25 cellular contexts compared by ENCODE assay signal in the genomic region with DNA sequence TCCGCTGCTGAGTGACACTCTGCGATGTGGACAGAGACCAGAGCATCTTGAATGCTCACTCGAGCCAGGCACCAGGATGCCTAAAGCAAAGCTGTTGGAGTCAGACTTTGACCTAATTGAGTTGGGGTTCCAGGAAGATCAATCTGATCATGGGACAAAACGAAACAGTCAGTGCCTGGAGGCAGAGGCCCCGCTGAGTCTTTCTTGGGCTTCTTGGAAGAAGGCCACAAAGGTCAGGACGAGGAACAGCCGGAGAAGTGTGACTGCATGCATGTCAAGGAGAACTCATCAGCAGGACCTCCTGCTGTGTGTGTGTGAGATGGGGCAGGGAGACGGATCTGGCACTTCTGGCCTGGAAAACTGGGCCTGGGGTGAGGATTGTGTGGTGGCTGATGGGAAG.
"Had no signal": no experiment of that assay in that cellular context is flagged by ENCODE, and none has a peak within 500 bp of the region (broad histone marks: within the 10 kb centered on the region; RNA-seq: fewer than 3 reads in every experiment).

No MANE protein-coding gene starts in this region.

- H3K9me3 Mint-ChIP-seq: stimulated activated naive CD8-positive, alpha-beta T cell treated with anti-CD3 and anti-CD28 coated beads, Interleukin-15, Interleukin-2, amounts not matched to agents 100 ng/mL and 50 ng/mL, for 24 hours had no signal

- FAIRE-seq: endothelial cell of umbilical vein, keratinocyte, small intestine had no signal

- DNase-seq: dermis blood vessel endothelial cell; effector memory CD4-positive, alpha-beta T cell; foreskin keratinocyte; glutamatergic neuron; left ventricle myocardium superior; lower lobe of right lung; mucosa of descending colon; naive thymus-derived CD4-positive, alpha-beta T cell; ovary; right lobe of liver; small intestine; stimulated activated CD4-positive, alpha-beta T cell treated with anti-CD3 and anti-CD28 coated beads, Interleukin-15, amount 100 ng/mL, for 24 hours; stimulated activated CD4-positive, alpha-beta T cell treated with anti-CD3 and anti-CD28 coated beads, Interleukin-2, amount 100 ng/mL, for 48 hours; stimulated activated naive B cell treated with anti-CD40 and anti-IgM and Interleukin-4, amounts not matched to agents 10 μg/mL and 1 μg/mL and 100 μg/mL, for 72 hours; upper lobe of left lung; uterus had no signal

- H3K4me1 Mint-ChIP-seq: naive thymus-derived CD4-positive, alpha-beta T cell; stimulated activated naive B cell treated with anti-CD40 and anti-IgM and Interleukin-4, amounts not matched to agents 10 μg/mL and 1 μg/mL and 100 μg/mL, for 72 hours had no signal

- H3K4me3 Mint-ChIP-seq: mesothelial cell of epicardium; naive thymus-derived CD4-positive, alpha-beta T cell; nephron; stimulated activated naive B cell treated with anti-CD40 and anti-IgM and Interleukin-4, amounts not matched to agents 10 μg/mL and 1 μg/mL and 100 μg/mL, for 72 hours; stimulated activated naive CD8-positive, alpha-beta T cell treated with anti-CD3 and anti-CD28 coated beads, Interleukin-15, Interleukin-2, amounts not matched to agents 100 ng/mL and 50 ng/mL, for 24 hours had no signal

- H3K27ac Mint-ChIP-seq: mesothelial cell of epicardium; nephron; stimulated activated naive B cell treated with anti-CD40 and anti-IgM and Interleukin-4, amounts not matched to agents 10 μg/mL and 1 μg/mL and 100 μg/mL, for 72 hours; stimulated activated naive CD8-positive, alpha-beta T cell treated with anti-CD3 and anti-CD28 coated beads, Interleukin-15, Interleukin-2, amounts not matched to agents 100 ng/mL and 50 ng/mL, for 24 hours had no signal

- H3K27me3 Mint-ChIP-seq: stimulated activated naive CD8-positive, alpha-beta T cell treated with anti-CD3 and anti-CD28 coated beads, Interleukin-15, Interleukin-2, amounts not matched to agents 100 ng/mL and 50 ng/mL, for 24 hours had no signal

- H3K36me3 Mint-ChIP-seq: mesothelial cell of epicardium; naive thymus-derived CD4-positive, alpha-beta T cell had no signal

- H3K9me3 ChIP-seq: esophagus muscularis mucosa, lower lobe of right lung, mucosa of descending colon, ovary, right lobe of liver, thoracic aorta, tibial nerve, upper lobe of left lung, uterus had no signal

- H3K36me3 ChIP-seq: esophagus muscularis mucosa, lower lobe of right lung, ovary, right lobe of liver, thoracic aorta, tibial nerve, upper lobe of left lung, uterus had no signal

- ATAC-seq: foreskin keratinocyte; left ventricle myocardium superior; lower lobe of right lung; mucosa of descending colon; naive thymus-derived CD4-positive, alpha-beta T cell; right lobe of liver; stimulated activated naive B cell treated with anti-CD40 and anti-IgM and Interleukin-4, amounts not matched to agents 10 μg/mL and 1 μg/mL and 100 μg/mL, for 72 hours had no signal

- H3K27ac ChIP-seq: coronary artery, esophagus muscularis mucosa, foreskin keratinocyte, lower lobe of right lung, ovary, right lobe of liver, thoracic aorta, tibial nerve, upper lobe of left lung, uterus had no signal

- H3K4me1 ChIP-seq: foreskin keratinocyte, lower lobe of right lung, right lobe of liver, tibial nerve, upper lobe of left lung, uterus had no signal

- H3K27me3 ChIP-seq: ovary, right lobe of liver, tibial nerve, upper lobe of left lung, uterus had no signal

- H3K4me3 ChIP-seq: coronary artery, esophagus muscularis mucosa, lower lobe of right lung, mucosa of descending colon, ovary, right lobe of liver, thoracic aorta, tibial nerve, upper lobe of left lung, uterus had no signal
